Comparison of ENCODE assay signal across 33 cellular contexts in the genomic region with DNA sequence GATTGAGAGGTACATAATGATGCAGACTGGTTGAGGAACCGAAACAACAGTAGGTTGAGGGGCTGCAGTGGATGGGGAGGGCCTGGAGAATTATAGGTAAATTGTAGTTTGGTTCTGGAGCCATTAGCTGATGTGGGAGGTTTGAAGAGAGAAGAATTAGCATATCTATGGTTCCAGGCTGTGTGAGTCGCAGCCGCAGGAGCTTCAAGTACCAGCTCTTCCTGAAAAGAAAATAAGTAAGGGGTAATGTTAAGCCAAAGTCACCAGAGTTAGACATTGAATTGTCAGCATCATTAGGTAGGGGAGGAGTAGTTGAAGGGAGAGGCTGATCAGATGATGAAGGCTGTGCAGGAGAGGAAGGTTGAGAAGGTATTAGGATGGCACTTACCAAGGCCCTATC. TPM values are rescaled to one million over a fixed set of nuclear protein-coding genes. Genes with fewer than 3 reads are reported as not detected.
"Had no signal": no experiment of that assay in that cellular context is flagged by ENCODE, and none has a peak within 500 bp of the region (broad histone marks: within the 10 kb centered on the region; RNA-seq: fewer than 3 reads in every experiment).

No MANE protein-coding gene starts in this region.

- H3K4me3 ChIP-seq: adrenal gland, body of pancreas, breast epithelium, MG63, Peyer's patch had no signal

- H3K27ac ChIP-seq: adrenal gland, body of pancreas, breast epithelium, Peyer's patch had no signal

- H3K9me3 ChIP-seq: adrenal gland, body of pancreas, MG63 had no signal

- FAIRE-seq: astrocyte had no signal

- H3K4me1 ChIP-seq: adrenal gland, breast epithelium, Peyer's patch had no signal

- H3K27me3 ChIP-seq: adrenal gland, body of pancreas, breast epithelium, MG63, Peyer's patch had no signal

- DNase-seq: activated CD4-positive, alpha-beta T cell treated with anti-CD3 and anti-CD28 coated beads for 36 hours; activated CD4-positive, alpha-beta T cell treated with anti-CD3 and anti-CD28 coated beads, Interleukin-2, amount 10 ng/mL, durations not matched to agents 7 days and 5 days; activated CD4-positive, alpha-beta T cell treated with anti-CD3 and anti-CD28 coated beads, Interleukin-2, amount 50 U/mL, for 48 hours; activated CD8-positive, alpha-beta T cell treated with anti-CD3 and anti-CD28 coated beads, Interleukin-2, amount 10 ng/mL, durations not matched to agents 7 days and 5 days; activated gamma-delta T cell; activated naive CD4-positive, alpha-beta T cell treated with anti-CD3 and anti-CD28 coated beads for 36 hours; activated T-cell treated with anti-CD3 and anti-CD28 coated beads, Interleukin-2, amount 50 U/mL, for 24 hours; adrenal gland; body of pancreas; Kasumi-1; KG1; MG63; NCI-H1092; NCI-H146; NCI-H187; NCI-H2029 treated with DMSO at 0.1 percent for 48 hours; NCI-H2107; NCI-H226; NCI-H446 treated with DMSO at 0.1 percent for 48 hours; NCI-H69; NK-92 treated with Interleukin-12 subunit alpha and Interleukin-12 subunit beta, amount 100 ng/mL, for 24 hours; PC-3; Peyer's patch; RPMI8226; SHP77 treated with DMSO at 0.1 percent for 48 hours; T-cell; T-helper 17 cell; T-helper 9 cell had no signal

- H3K36me3 ChIP-seq: adrenal gland, breast epithelium, MG63, Peyer's patch had no signal

RNA-seq across cellular contexts. Expression of gene PF4, which starts 29.5 kb away (rescaled TPM):
- total RNA-seq: activated CD4-positive, alpha-beta T cell treated with anti-CD3 and anti-CD28 coated beads for 36 hours; activated CD4-positive, alpha-beta T cell treated with anti-CD3 and anti-CD28 coated beads, Interleukin-2, amount 10 ng/mL, durations not matched to agents 7 days and 5 days; activated CD8-positive, alpha-beta T cell treated with anti-CD3 and anti-CD28 coated beads, Interleukin-2, amount 10 ng/mL, durations not matched to agents 7 days and 5 days; activated naive CD4-positive, alpha-beta T cell treated with anti-CD3 and anti-CD28 coated beads for 36 hours; activated naive CD4-positive, alpha-beta T cell treated with anti-CD3 and anti-CD28 coated beads, Interleukin-2, amount 50 U/mL, for 72 hours; activated T-helper 2 cell treated with anti-CD3 and anti-CD28 coated beads, Interferon-gamma antibody, Interleukin-2, Interleukin-4, amounts not matched to agents 10 μg/mL and 5 μg/mL and 100 μg/mL, durations not matched to agents 14 hours and 24 hours and 36 hours; astrocyte; body of pancreas; breast epithelium; Peyer's patch had no signal

RNA-seq across cellular contexts. Expression of gene PPBP, which starts 35.6 kb away (rescaled TPM):
- total RNA-seq: activated CD4-positive, alpha-beta T cell treated with anti-CD3 and anti-CD28 coated beads for 36 hours; activated CD4-positive, alpha-beta T cell treated with anti-CD3 and anti-CD28 coated beads, Interleukin-2, amount 10 ng/mL, durations not matched to agents 7 days and 5 days; activated CD8-positive, alpha-beta T cell treated with anti-CD3 and anti-CD28 coated beads, Interleukin-2, amount 10 ng/mL, durations not matched to agents 7 days and 5 days; activated naive CD4-positive, alpha-beta T cell treated with anti-CD3 and anti-CD28 coated beads for 36 hours; activated naive CD4-positive, alpha-beta T cell treated with anti-CD3 and anti-CD28 coated beads, Interleukin-2, amount 50 U/mL, for 72 hours; activated T-helper 2 cell treated with anti-CD3 and anti-CD28 coated beads, Interferon-gamma antibody, Interleukin-2, Interleukin-4, amounts not matched to agents 10 μg/mL and 5 μg/mL and 100 μg/mL, durations not matched to agents 14 hours and 24 hours and 36 hours; astrocyte; body of pancreas; PC-3; Peyer's patch; SK-MEL-5 had no signal

RNA-seq across cellular contexts. Expression of gene CXCL5, which starts 46.1 kb away (rescaled TPM):
- total RNA-seq: activated CD4-positive, alpha-beta T cell treated with anti-CD3 and anti-CD28 coated beads for 36 hours; activated CD4-positive, alpha-beta T cell treated with anti-CD3 and anti-CD28 coated beads, Interleukin-2, amount 10 ng/mL, durations not matched to agents 7 days and 5 days; activated CD8-positive, alpha-beta T cell treated with anti-CD3 and anti-CD28 coated beads, Interleukin-2, amount 10 ng/mL, durations not matched to agents 7 days and 5 days; activated naive CD4-positive, alpha-beta T cell treated with anti-CD3 and anti-CD28 coated beads for 36 hours; activated naive CD4-positive, alpha-beta T cell treated with anti-CD3 and anti-CD28 coated beads, Interleukin-2, amount 50 U/mL, for 72 hours; activated T-helper 2 cell treated with anti-CD3 and anti-CD28 coated beads, Interferon-gamma antibody, Interleukin-2, Interleukin-4, amounts not matched to agents 10 μg/mL and 5 μg/mL and 100 μg/mL, durations not matched to agents 14 hours and 24 hours and 36 hours; body of pancreas; Peyer's patch; SK-MEL-5 had no signal
